In genomic region chr9:88447431-88447830, GRCh38 we compare ENCODE assay signal across 32 cellular contexts.
"Had no signal": no experiment of that assay in that cellular context is flagged by ENCODE, and none has a peak within 500 bp of the region (broad histone marks: within the 10 kb centered on the region; RNA-seq: fewer than 3 reads in every experiment).

No MANE protein-coding gene starts in this region.

- H3K4me1 ChIP-seq: breast epithelium, prostate gland, upper lobe of right lung had no signal

- FAIRE-seq: TTC549 had no signal

- H3K27me3 ChIP-seq: breast epithelium, esophagus muscularis mucosa, ovary, stomach, thyroid gland, upper lobe of right lung had no signal

- H3K27ac ChIP-seq: breast epithelium, esophagus muscularis mucosa, left ventricle myocardium inferior, ovary, prostate gland, stomach, thyroid gland, upper lobe of right lung, VCaP had no signal

- H3K9me3 ChIP-seq: breast epithelium, esophagus muscularis mucosa, ovary, prostate gland, stomach, thyroid gland, upper lobe of right lung had no signal

- ATAC-seq: activated CD4-positive, CD25-positive, alpha-beta regulatory T cell treated with anti-CD3 and anti-CD28 coated beads, Interleukin-2, amount 50 U/mL, for 24 hours; activated naive CD8-positive, alpha-beta T cell treated with anti-CD3 and anti-CD28 coated beads, Interleukin-2, amount 50 U/mL, for 24 hours; naive thymus-derived CD8-positive, alpha-beta T cell; sciatic nerve; stimulated activated memory B cell treated with anti-CD40 and anti-IgM and Interleukin-4, amounts not matched to agents 10 μg/mL and 1 μg/mL and 100 μg/mL, for 72 hours; upper lobe of right lung had no signal

- DNase-seq: activated CD4-positive, alpha-beta memory T cell treated with anti-CD3 and anti-CD28 coated beads for 36 hours; activated CD4-positive, alpha-beta T cell treated with anti-CD3 and anti-CD28 coated beads, Interleukin-2, amount 10 ng/mL, durations not matched to agents 24 days and 14 days; activated CD8-positive, alpha-beta memory T cell treated with anti-CD3 and anti-CD28 coated beads, Interleukin-2, amount 50 U/mL, for 4 hours; activated gamma-delta T cell treated with Interleukin-2 at 50 U/mL for 16 hours; activated naive CD8-positive, alpha-beta T cell treated with anti-CD3 and anti-CD28 coated beads, Interleukin-2, amount 50 U/mL, for 24 hours; activated T-cell treated with anti-CD3 and anti-CD28 coated beads, Interleukin-2, amount 50 U/mL, for 1 hour; amygdala; central memory CD4-positive, alpha-beta T cell; dermis blood vessel endothelial cell; effector CD4-positive, alpha-beta T cell; foreskin melanocyte; left ventricle myocardium inferior; naive thymus-derived CD8-positive, alpha-beta T cell; ovary; retina; small intestine; stimulated activated CD4-positive, alpha-beta T cell treated with anti-CD3 and anti-CD28 coated beads, Interleukin-1b, Interleukin-23, amount 100 ng/mL, for 48 hours; stimulated activated CD4-positive, alpha-beta T cell treated with anti-CD3 and anti-CD28 coated beads, Interleukin-4, amount 100 ng/mL, for 4 hours; stimulated activated CD8-positive, alpha-beta memory T cell treated with anti-CD3 and anti-CD28 coated beads, Interleukin-4, amount 100 ng/mL, for 48 hours; stomach; T-helper 9 cell; thyroid gland; upper lobe of right lung had no signal

- H3K4me3 ChIP-seq: breast epithelium, esophagus muscularis mucosa, left ventricle myocardium inferior, lung, ovary, prostate gland, stomach, thyroid gland, upper lobe of right lung had no signal

- H3K36me3 ChIP-seq: ovary, prostate gland had no signal
